ENCODE assay signal across 1 cellular context in genomic region chr6:32012941-32013617, GRCh38.
TF ChIP-seq lines count a peak whose summit lies in the region.
"Not testable (repeated sequence)": the region's sequence is repeated elsewhere in the genome, so short reads cannot be mapped to it uniquely, and the experiment has no call there.

No MANE protein-coding gene starts in this region.

TF ChIP-seq in K562, 482 proteins besides CTCF, POLR2A, EP300 and RAD21:
- TF ChIP-seq NFE2 (IDR thresholded peaks at IDR 0.05; ENCODE audit: low read depth) (peak; percentile 30; the same call in 1 of the 2 replicates), MGA (IDR thresholded peaks at IDR 0.05) (peak; percentile 69), ZNF592 (IDR thresholded peaks at IDR 0.05) (peak; percentile 78; the same call in 1 of the 2 replicates), RBFOX2 (IDR thresholded peaks at IDR 0.05; ENCODE audit: low read depth, low read length) (0 out of 2 replicates have a peak, but pooled peaks have one; percentile 23), L3MBTL2 (IDR thresholded peaks at IDR 0.05) (peak; percentile 72; the same call in 1 of the 2 replicates), E2F6 (IDR thresholded peaks at IDR 0.05; ENCODE audit: borderline replicate concordance in 1 of 2, extremely low read depth in 1 of 2, insufficient read depth in 1 of 2, insufficient read length in 1 of 2, low read depth in 1 of 2, low read length in 1 of 2, poor library complexity in 1 of 2, severe bottlenecking in 1 of 2) (peak in 1 of 2 experiments; percentile 73), SMAD4 (CRISPR knock-in tag; conservative IDR thresholded peaks at IDR 0.05) (0 out of 2 replicates have a peak, but pooled peaks have one; percentile 35), NR4A1 (tag; IDR thresholded peaks at IDR 0.05) (peak; percentile 41; the same call in 1 of the 2 replicates), CREM (IDR thresholded peaks at IDR 0.05; ENCODE audit: low read depth) (peak; percentile 42)
- TF ChIP-seq NR4A1 (CRISPR knock-in tag; IDR thresholded peaks at IDR 0.05) = not testable (repeated sequence)
